Comparison of ENCODE assay signal across 9 cellular contexts in the genomic region with DNA sequence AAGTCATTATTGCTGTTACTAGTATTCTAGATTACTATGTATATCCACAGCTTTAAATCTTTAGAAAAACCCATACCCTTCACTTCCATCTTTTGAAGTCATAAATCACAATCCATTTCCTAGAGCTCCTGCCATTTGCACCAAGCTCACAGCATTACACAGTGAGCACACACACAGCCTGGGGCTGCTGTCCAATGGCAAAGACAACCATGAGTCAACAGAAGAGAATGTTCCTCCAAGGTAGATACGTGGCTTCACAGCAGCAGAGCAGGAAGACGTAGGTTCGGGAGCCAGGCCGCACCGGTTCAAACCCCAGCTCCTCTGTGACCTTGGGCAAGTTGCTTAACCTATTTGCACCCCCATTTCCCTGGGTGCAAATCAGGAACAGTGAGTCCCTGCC.
A peak's percentile ranks its signal among the peaks of the same experiment; 100 is the strongest.
DNase-seq lines count a peak whose midpoint lies in the region.
"Had no signal": no experiment of that assay in that cellular context is flagged by ENCODE, and none has a peak within 500 bp of the region (broad histone marks: within the 10 kb centered on the region; RNA-seq: fewer than 3 reads in every experiment).

No MANE protein-coding gene starts in this region.

- peak overlapping the region; percentile 52; the same call in 1 of the 2 replicates for H3K27ac ChIP-seq in ACC112 (ENCODE audit: low read depth, low read length)
- H3K27ac ChIP-seq: colonic mucosa had no signal

- peaks cover 16% of the 10 kb centered on the region for H3K4me1 ChIP-seq in ACC112 (ENCODE audit: control insufficient read depth, insufficient read depth, low read length, unreplicated experiment)
- H3K4me1 ChIP-seq: colonic mucosa had no signal

- no peak overlapping the region for H3K4me3 ChIP-seq in ACC112 (ENCODE audit: low read depth, low read length)
- H3K4me3 ChIP-seq: colonic mucosa had no signal

- in situ Hi-C loops in T47D (cut with HindIII; ENCODE audit: low pct_unique_long_range_greater_than_20kb, low sequenced_read_pairs) = no loop called here

- H3K36me3 ChIP-seq in ACC112 (ENCODE audit: insufficient read depth, low read length) = no peaks in the 10 kb centered on the region
- H3K36me3 ChIP-seq: colonic mucosa had no signal

- no peaks in the 10 kb centered on the region for H3K27me3 ChIP-seq in ACC112 (ENCODE audit: insufficient read depth, low read length)
- H3K27me3 ChIP-seq: colonic mucosa had no signal

- H2AFZ ChIP-seq in ACC112 (ENCODE audit: low read length, unreplicated experiment) = peak overlapping the region; percentile 28

- H3K79me2 ChIP-seq in ACC112 (ENCODE audit: control insufficient read depth, insufficient read depth, low read length, unreplicated experiment) = no peaks in the 10 kb centered on the region

- DNase-seq in HK-2 (ENCODE audit: unreplicated experiment) (peak; percentile 59), T47D (ENCODE audit: low read depth in 1 of 2, low spot score in 1 of 2) (peak; percentile 63 to 94), lung microvascular endothelial cell (ENCODE audit: low read depth in 2 of 2) (peak; percentile 59 to 62), DMS79 treated with DMSO at 0.1 percent for 48 hours (lab: John Stamatoyannopoulos, UW) (no peak), NCI-H345 treated with DMSO at 0.1 percent for 48 hours (lab: John Stamatoyannopoulos, UW; ENCODE audit: unreplicated experiment) (no peak), inferior parietal cortex (ENCODE audit: extremely low spot score) (no peak)
- no peak for DNase-seq in activated CD4-positive, CD25-positive, alpha-beta regulatory T cell (lab: John Stamatoyannopoulos, UW)
- DNase-seq: colonic mucosa had no signal

Comparison
In these comparisons a context has a peak if more than half of its experiments do, and no peak if none do; other contexts are left out.
1. DNase-seq: peak in HK-2 (single experiment), T47D (2 of 2) and lung microvascular endothelial cell (2 of 2); none in DMS79 treated with DMSO at 0.1 percent for 48 hours (single experiment), NCI-H345 treated with DMSO at 0.1 percent for 48 hours (single experiment), inferior parietal cortex (single experiment) and activated CD4-positive, CD25-positive, alpha-beta regulatory T cell (0 of 4).